9 cellular contexts compared by ENCODE assay signal in genomic region chr11:103529217-103529684, GRCh38.
DNase-seq lines count a peak whose midpoint lies in the region; ATAC-seq and TF ChIP-seq lines count a peak whose summit lies in the region.
"Had no signal": no experiment of that assay in that cellular context is flagged by ENCODE, and none has a peak within 500 bp of the region (broad histone marks: within the 10 kb centered on the region; RNA-seq: fewer than 3 reads in every experiment).

No MANE protein-coding gene starts in this region.

- no peaks in the 10 kb centered on the region for H3K79me2 ChIP-seq in PC-3 (ENCODE audit: low read length)

- CTCF ChIA-PET in PC-3 (lab: Charles Lee), result interaction anchor here (0.6 kb wide), 1 partner anchor 43 kb away, joined by 5 read pairs; no protein-coding TSS in a partner anchor

- H3K4me1 ChIP-seq in PC-3 (ENCODE audit: insufficient read depth, low read length), result peaks cover 79% of the 10 kb centered on the region

- no peak overlapping the region for H3K4me3 ChIP-seq in PC-3 (ENCODE audit: low read length)
- H3K4me3 ChIP-seq in epithelial cell of proximal tubule (ENCODE audit: low read depth, low read length), result no peak overlapping the region

- no peaks in the 10 kb centered on the region for H3K9me3 ChIP-seq in PC-3 (ENCODE audit: low read length)

- no TSS peak for BruUV-seq in PC-3 (replicated peaks; lab: Mats Ljungman, UMichigan)

- H2AFZ ChIP-seq in PC-3 (ENCODE audit: low read length), result peak overlapping the region; percentile 27

- no peaks in the 10 kb centered on the region for H3K9me3 Mint-ChIP-seq in activated naive CD8-positive, alpha-beta T cell treated with anti-CD3 and anti-CD28 coated beads, Interleukin-2, amount 50 U/mL, for 24 hours

- H3K4me3 Mint-ChIP-seq in activated naive CD8-positive, alpha-beta T cell treated with anti-CD3 and anti-CD28 coated beads, Interleukin-2, amount 50 U/mL, for 24 hours, result no peak overlapping the region

- no peaks in the 10 kb centered on the region for H3K27me3 ChIP-seq in PC-3 (ENCODE audit: low read length)

- H3K36me3 ChIP-seq in PC-3 (ENCODE audit: low read depth, low read length), result no peaks in the 10 kb centered on the region

- peak overlapping the region; percentile 30 for H3K4me2 ChIP-seq in PC-3 (ENCODE audit: low read length)

- H3K4me1 Mint-ChIP-seq in activated naive CD8-positive, alpha-beta T cell treated with anti-CD3 and anti-CD28 coated beads, Interleukin-2, amount 50 U/mL, for 24 hours, result no peaks in the 10 kb centered on the region

- peaks cover 3% of the 10 kb centered on the region for H3K27me3 Mint-ChIP-seq in activated naive CD8-positive, alpha-beta T cell treated with anti-CD3 and anti-CD28 coated beads, Interleukin-2, amount 50 U/mL, for 24 hours

- no peaks in the 10 kb centered on the region for H3K36me3 Mint-ChIP-seq in activated naive CD8-positive, alpha-beta T cell treated with anti-CD3 and anti-CD28 coated beads, Interleukin-2, amount 50 U/mL, for 24 hours (ENCODE audit: low read depth)

- intact Hi-C loops in PC-3 (cut with micrococcal nuclease), result loop anchor here (1.0 kb wide), 1 partner anchor 43 kb away; no protein-coding TSS in a partner anchor

- H3K27ac Mint-ChIP-seq in activated naive CD8-positive, alpha-beta T cell treated with anti-CD3 and anti-CD28 coated beads, Interleukin-2, amount 50 U/mL, for 24 hours, result no peak overlapping the region

- no peaks in the 10 kb centered on the region for H3K9me2 ChIP-seq in PC-3 (replicated peaks; ENCODE audit: low read length)

- TF ChIP-seq CTCF in PC-3 (conservative IDR thresholded peaks at IDR 0.05; ENCODE audit: low read depth, low read length) (no peak), epithelial cell of proximal tubule (conservative IDR thresholded peaks at IDR 0.05; ENCODE audit: low read depth, low read length) (no peak)

- peak; percentile 57 for ATAC-seq in PC-3
- ATAC-seq in activated CD4-positive, CD25-positive, alpha-beta regulatory T cell treated with anti-CD3 and anti-CD28 coated beads, Interleukin-2, amount 50 U/mL, for 24 hours, result no peak
- ATAC-seq in activated naive CD8-positive, alpha-beta T cell treated with anti-CD3 and anti-CD28 coated beads, Interleukin-2, amount 50 U/mL, for 24 hours, result no peak

- no peaks in the 10 kb centered on the region for H4K20me1 ChIP-seq in PC-3 (ENCODE audit: low read length)

- no peak overlapping the region for H3K9ac ChIP-seq in PC-3 (ENCODE audit: low read length)

- H3F3A ChIP-seq in PC-3 (ENCODE audit: low read length, unreplicated experiment), result peaks cover 9% of the 10 kb centered on the region

- H3K27ac ChIP-seq in PC-3 (ENCODE audit: low read length), result peak overlapping the region; percentile 14

- POLR2A ChIA-PET in PC-3 (lab: Charles Lee; ENCODE audit: unreplicated experiment), result interaction anchor here (0.6 kb wide), 2 partner anchors 18 to 1042 kb away, joined by 3 to 4 read pairs; no protein-coding TSS in a partner anchor

- peak; percentile 95 for DNase-seq in EL
- peak; percentile 96 for DNase-seq in PC-3
- DNase-seq in epithelial cell of proximal tubule (ENCODE audit: low read depth), result peak; percentile 70
- peak; percentile 44 for DNase-seq in non-pigmented ciliary epithelial cell (ENCODE audit: low read depth)
- DNase-seq in NAMALWA (ENCODE audit: low spot score), result no peak
- DNase-seq in inferior parietal cortex (ENCODE audit: extremely low spot score), result no peak
- no peak for DNase-seq in activated naive CD8-positive, alpha-beta T cell treated with anti-CD3 and anti-CD28 coated beads, Interleukin-2, amount 50 U/mL, for 24 hours
- DNase-seq: NCI-H1417 treated with DMSO at 0.1 percent for 48 hours had no signal

Comparison
In these comparisons a context has a peak if more than half of its experiments do, and no peak if none do; other contexts are left out.
1. DNase-seq: peak in EL (single experiment), PC-3 (single experiment), epithelial cell of proximal tubule (single experiment) and non-pigmented ciliary epithelial cell (single experiment); none in NAMALWA (single experiment), inferior parietal cortex (single experiment) and activated naive CD8-positive, alpha-beta T cell treated with anti-CD3 and anti-CD28 coated beads, Interleukin-2, amount 50 U/mL, for 24 hours (single experiment).